ENCODE assay signal across 14 cellular contexts in genomic region chr17:73770849-73771229, GRCh38.
"Had no signal": no experiment of that assay in that cellular context is flagged by ENCODE, and none has a peak within 500 bp of the region (broad histone marks: within the 10 kb centered on the region; RNA-seq: fewer than 3 reads in every experiment).

No MANE protein-coding gene starts in this region.

- H3K4me3 ChIP-seq: breast epithelium, heart right ventricle, left lung, ovary, thyroid gland had no signal

- DNase-seq: activated CD4-positive, alpha-beta T cell treated with anti-CD3 and anti-CD28 coated beads, Interleukin-2, amount 10 ng/mL, durations not matched to agents 24 days and 14 days; activated CD8-positive, alpha-beta memory T cell treated with anti-CD3 and anti-CD28 coated beads for 24 hours; activated T-cell treated with anti-CD3 and anti-CD28 coated beads for 4 hours; foreskin melanocyte; stimulated activated CD4-positive, alpha-beta T cell treated with anti-CD3 and anti-CD28 coated beads, Interleukin-4, amount 100 ng/mL, for 24 hours had no signal

- H3K9me3 Mint-ChIP-seq: activated CD4-positive, alpha-beta T cell treated with anti-CD3 and anti-CD28 coated beads, Interleukin-2, amount 10 ng/mL, durations not matched to agents 24 days and 14 days; activated naive CD4-positive, alpha-beta T cell treated with anti-CD3 and anti-CD28 coated beads, Interleukin-2, amount 50 U/mL, for 24 hours; stimulated activated naive CD8-positive, alpha-beta T cell treated with anti-CD3 and anti-CD28 coated beads, Interleukin-15, Interleukin-2, amounts not matched to agents 100 ng/mL and 50 ng/mL, for 24 hours; T-helper 1 cell treated with Interleukin-12 subunit alpha and Interleukin-12 subunit beta and Interleukin-4 antibody, amounts not matched to agents 30 μg/mL and 1 μg/mL, for 36 hours had no signal

- H3K36me3 Mint-ChIP-seq: activated naive CD4-positive, alpha-beta T cell treated with anti-CD3 and anti-CD28 coated beads, Interleukin-2, amount 50 U/mL, for 24 hours had no signal

- H3K9me3 ChIP-seq: breast epithelium, left lung, ovary, thyroid gland had no signal

- H3K4me1 Mint-ChIP-seq: activated CD4-positive, alpha-beta T cell treated with anti-CD3 and anti-CD28 coated beads, Interleukin-2, amount 10 ng/mL, durations not matched to agents 24 days and 14 days; activated naive CD4-positive, alpha-beta T cell treated with anti-CD3 and anti-CD28 coated beads, Interleukin-2, amount 50 U/mL, for 24 hours; WTC11 had no signal

- ATAC-seq: WTC11 had no signal

- H3K4me3 Mint-ChIP-seq: activated CD4-positive, alpha-beta T cell treated with anti-CD3 and anti-CD28 coated beads, Interleukin-2, amount 10 ng/mL, durations not matched to agents 24 days and 14 days; activated naive CD4-positive, alpha-beta T cell treated with anti-CD3 and anti-CD28 coated beads, Interleukin-2, amount 50 U/mL, for 24 hours; stimulated activated naive CD8-positive, alpha-beta T cell treated with anti-CD3 and anti-CD28 coated beads, Interleukin-15, Interleukin-2, amounts not matched to agents 100 ng/mL and 50 ng/mL, for 24 hours; T-helper 1 cell treated with Interleukin-12 subunit alpha and Interleukin-12 subunit beta and Interleukin-4 antibody, amounts not matched to agents 30 μg/mL and 1 μg/mL, for 36 hours; WTC11 had no signal

- H3K36me3 ChIP-seq: breast epithelium, heart right ventricle, left lung, ovary, thyroid gland had no signal

- H3K27me3 ChIP-seq: left lung, ovary, thyroid gland had no signal

- H3K27ac Mint-ChIP-seq: activated CD4-positive, alpha-beta T cell treated with anti-CD3 and anti-CD28 coated beads, Interleukin-2, amount 10 ng/mL, durations not matched to agents 24 days and 14 days; activated naive CD4-positive, alpha-beta T cell treated with anti-CD3 and anti-CD28 coated beads, Interleukin-2, amount 50 U/mL, for 24 hours; stimulated activated naive CD8-positive, alpha-beta T cell treated with anti-CD3 and anti-CD28 coated beads, Interleukin-15, Interleukin-2, amounts not matched to agents 100 ng/mL and 50 ng/mL, for 24 hours; T-helper 1 cell treated with Interleukin-12 subunit alpha and Interleukin-12 subunit beta and Interleukin-4 antibody, amounts not matched to agents 30 μg/mL and 1 μg/mL, for 36 hours; WTC11 had no signal

- H3K27me3 Mint-ChIP-seq: activated naive CD4-positive, alpha-beta T cell treated with anti-CD3 and anti-CD28 coated beads, Interleukin-2, amount 50 U/mL, for 24 hours; stimulated activated naive CD8-positive, alpha-beta T cell treated with anti-CD3 and anti-CD28 coated beads, Interleukin-15, Interleukin-2, amounts not matched to agents 100 ng/mL and 50 ng/mL, for 24 hours had no signal

- H3K27ac ChIP-seq: breast epithelium, left lung, ovary, thyroid gland had no signal
